Comparison of ENCODE assay signal across 8 cellular contexts in the genomic region with DNA sequence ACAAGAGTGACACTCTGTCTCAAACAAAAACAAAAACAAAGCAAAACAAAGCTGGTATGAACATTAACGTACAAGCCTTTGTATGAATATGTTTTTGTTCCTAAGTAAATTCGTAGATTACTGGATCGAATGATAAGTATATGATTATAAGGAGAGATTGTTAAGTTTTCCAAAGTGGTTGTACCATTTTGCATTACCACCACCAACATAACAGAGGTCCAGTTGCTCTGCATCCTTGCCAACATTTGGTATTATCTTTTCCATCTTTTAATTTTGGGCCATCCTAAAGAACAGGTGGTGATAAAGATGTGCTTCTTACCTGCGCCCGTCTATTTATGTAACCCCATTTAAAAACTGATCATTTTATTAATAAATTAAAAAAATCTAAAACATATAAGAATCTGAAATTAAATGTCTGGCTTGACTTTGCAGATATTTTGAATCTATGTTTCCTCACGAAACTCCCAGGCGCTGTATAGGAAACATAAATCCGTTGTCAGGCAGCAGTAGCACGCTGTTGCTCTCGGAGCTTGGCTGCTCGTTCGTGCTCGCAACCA. TPM values are rescaled to one million over a fixed set of nuclear protein-coding genes. Genes with fewer than 3 reads are reported as not detected.
DNase-seq lines count a peak whose midpoint lies in the region; ATAC-seq and TF ChIP-seq lines count a peak whose summit lies in the region.

No MANE protein-coding gene starts in this region.

- H3K79me2 ChIP-seq in Karpas-422 (ENCODE audit: low read length) (peaks cover 43% of the 10 kb centered on the region), neural cell (replicated peaks; ENCODE audit: insufficient read depth, low read length) (peaks cover 38% of the 10 kb centered on the region)

- no peaks in the 10 kb centered on the region for H3F3A ChIP-seq in neural cell (ENCODE audit: insufficient read depth, low read length, poor library complexity, severe bottlenecking)

- no peaks in the 10 kb centered on the region for H3K9me2 ChIP-seq in Karpas-422 (replicated peaks; ENCODE audit: insufficient read depth, low read length)
- H3K9me2 ChIP-seq in neural cell (ENCODE audit: insufficient read depth, low read length) = no peaks in the 10 kb centered on the region

- peak overlapping the region; percentile 89 for H3K4me3 Mint-ChIP-seq in CD8-positive, alpha-beta T cell
- peak overlapping the region; percentile 87 for H3K4me3 Mint-ChIP-seq in chondrocyte (ENCODE audit: unreplicated experiment)

- peaks cover 34% of the 10 kb centered on the region for H3K4me1 ChIP-seq in CD8-positive, alpha-beta T cell (ENCODE audit: insufficient read depth, low read length)
- peaks cover 36% of the 10 kb centered on the region for H3K4me1 ChIP-seq in Karpas-422 (ENCODE audit: low read length)

- TF ChIP-seq RAD21 in neural cell (conservative IDR thresholded peaks at IDR 0.05) = no peak

- H3K9ac ChIP-seq in Karpas-422 (ENCODE audit: low read length) = peak overlapping the region; percentile 50
- H3K9ac ChIP-seq in neural cell (ENCODE audit: low read length) = peak overlapping the region; percentile 51

- ATAC-seq in CD8-positive, alpha-beta T cell = no peak
- ATAC-seq in HG02973 (IDR thresholded peaks at IDR 0.05; ENCODE audit: unreplicated experiment) (no peak), HG02623 (IDR thresholded peaks at IDR 0.05; ENCODE audit: unreplicated experiment) (no peak)

- WGBS in lower leg skin, 2 donors = 23% methylated on average over 13 of the region's 13 CpGs

- peak overlapping the region; percentile 83 for H3K27ac ChIP-seq in CD8-positive, alpha-beta T cell (ENCODE audit: low read depth, low read length)
- H3K27ac ChIP-seq in Karpas-422 (ENCODE audit: low read length) (peak overlapping the region; percentile 44; the same call in 1 of the 2 replicates), neural cell (ENCODE audit: low read length) (peak overlapping the region; percentile 84)

- no peak for DNase-seq in CD8-positive, alpha-beta T cell
- DNase-seq in Karpas-422 (peak; percentile 44), chondrocyte (ENCODE audit: low spot score) (no peak), lower leg skin (ENCODE audit: low spot score in 2 of 2) (no peak), activated gamma-delta T cell (lab: John Stamatoyannopoulos, UW) (no peak)

- intact Hi-C loops in CD8-positive, alpha-beta T cell (cut with DNase I, micrococcal nuclease) = loop anchor here (1.0 to 5.0 kb wide), 5 partner anchors 135 to 1958 kb away; partner anchors contain the start of genes HNRNPK (in 2 of the 2), RMI1 (in 2 of the 2), AGTPBP1 (in 1 of the 2) and TUT7 (in 1 of the 2)
- intact Hi-C loops in lower leg skin (cut with DNase I; ENCODE audit: low total_unique reads) = no loop called here

- CTCF ChIA-PET in CD8-positive, alpha-beta T cell (lab: Charles Lee) = interaction anchor here (1.8 kb wide), 1 partner anchor 40 kb away, joined by 4 read pairs; no protein-coding TSS in a partner anchor

- peaks cover 5% of the 10 kb centered on the region for H3K36me3 Mint-ChIP-seq in CD8-positive, alpha-beta T cell
- H3K36me3 Mint-ChIP-seq in chondrocyte (ENCODE audit: low read depth) = peaks cover under 1% of the 10 kb centered on the region

- H3K9me3 ChIP-seq in CD8-positive, alpha-beta T cell (ENCODE audit: low read length) = no peaks in the 10 kb centered on the region
- H3K9me3 ChIP-seq in Karpas-422 (ENCODE audit: low read length) (no peaks in the 10 kb centered on the region), neural cell (ENCODE audit: low read length) (no peaks in the 10 kb centered on the region)

- H3K27me3 Mint-ChIP-seq in CD8-positive, alpha-beta T cell (ENCODE audit: low read depth) = no peaks in the 10 kb centered on the region
- no peaks in the 10 kb centered on the region for H3K27me3 Mint-ChIP-seq in chondrocyte (ENCODE audit: low read depth)

- no peaks in the 10 kb centered on the region for H3K36me3 ChIP-seq in CD8-positive, alpha-beta T cell (ENCODE audit: insufficient read depth, low read length)
- H3K36me3 ChIP-seq in Karpas-422 (ENCODE audit: insufficient read depth, low read length) = peaks cover 28% of the 10 kb centered on the region
- no peaks in the 10 kb centered on the region for H3K36me3 ChIP-seq in neural cell (ENCODE audit: insufficient read depth, low read length)

- H3K4me2 ChIP-seq in Karpas-422 (ENCODE audit: low read depth, low read length, poor library complexity, severe bottlenecking) (peak overlapping the region; percentile 68), neural cell (ENCODE audit: low read length) (peak overlapping the region; percentile 59)

- H4K20me1 ChIP-seq in Karpas-422 (ENCODE audit: insufficient read depth, low read depth, low read length) (no peaks in the 10 kb centered on the region; the same call in 1 of the 2 replicates), neural cell (ENCODE audit: insufficient read depth) (no peaks in the 10 kb centered on the region)

- H3K4me3 ChIP-seq in CD8-positive, alpha-beta T cell (ENCODE audit: low read depth, low read length) = no peak overlapping the region
- H3K4me3 ChIP-seq in Karpas-422 (ENCODE audit: low read length) = peak overlapping the region; percentile 51; the same call in 1 of the 2 replicates
- H3K4me3 ChIP-seq in neural cell (ENCODE audit: low read length) = peak overlapping the region; percentile 94
- H3K4me3 ChIP-seq in lower leg skin (ENCODE audit: low read depth, poor library complexity, severe bottlenecking) = no peak overlapping the region

- H2AFZ ChIP-seq in Karpas-422 (ENCODE audit: low read length) = no peak overlapping the region
- H2AFZ ChIP-seq in neural cell (ENCODE audit: low read depth, low read length) = peak overlapping the region; percentile 77

- TF ChIP-seq EP300 in neural cell (conservative IDR thresholded peaks at IDR 0.05; ENCODE audit: poor library complexity, severe bottlenecking) = no peak

- TF ChIP-seq CTCF in CD8-positive, alpha-beta T cell (IDR thresholded peaks at IDR 0.05) = no peak
- TF ChIP-seq CTCF in chondrocyte (IDR thresholded peaks at IDR 0.05) = no peak
- TF ChIP-seq CTCF in neural cell (IDR thresholded peaks at IDR 0.05; ENCODE audit: poor library complexity, severe bottlenecking) = no peak
- no peak for TF ChIP-seq CTCF in lower leg skin (IDR thresholded peaks at IDR 0.05)

- H3K27me3 ChIP-seq in CD8-positive, alpha-beta T cell (ENCODE audit: insufficient read depth, low read length) = no peaks in the 10 kb centered on the region
- H3K27me3 ChIP-seq in Karpas-422 (ENCODE audit: low read length) = no peaks in the 10 kb centered on the region
- H3K27me3 ChIP-seq in neural cell (ENCODE audit: insufficient read depth, low read depth, low read length) = no peaks in the 10 kb centered on the region

- peak overlapping the region; percentile 91 for H3K27ac Mint-ChIP-seq in CD8-positive, alpha-beta T cell
- H3K27ac Mint-ChIP-seq in chondrocyte (ENCODE audit: unreplicated experiment) = peak overlapping the region; percentile 97

- POLR2A ChIA-PET in CD8-positive, alpha-beta T cell (lab: Charles Lee) = interaction anchor here (0.7 to 1.0 kb wide), 2 partner anchors 213 to 342 kb away, joined by 3 read pairs; partner anchors contain the start of gene ISCA1

- no peaks in the 10 kb centered on the region for H3K9me3 Mint-ChIP-seq in CD8-positive, alpha-beta T cell
- peaks cover 2% of the 10 kb centered on the region for H3K9me3 Mint-ChIP-seq in chondrocyte (ENCODE audit: low read depth)

- H3K4me1 Mint-ChIP-seq in CD8-positive, alpha-beta T cell (ENCODE audit: low read depth) = peaks cover 12% of the 10 kb centered on the region
- H3K4me1 Mint-ChIP-seq in chondrocyte (ENCODE audit: low read depth) = peaks cover 6% of the 10 kb centered on the region

- TF ChIP-seq POLR2A in lower leg skin (IDR thresholded peaks at IDR 0.05) = no peak

TF ChIP-seq in neural cell, 6 proteins besides CTCF, POLR2A, EP300 and RAD21:
- TF ChIP-seq MXI1 (conservative IDR thresholded peaks at IDR 0.05; ENCODE audit: poor library complexity, severe bottlenecking) (no peak), POLR2AphosphoS5 (IDR thresholded peaks at IDR 0.05) (peak; percentile 88)
TF ChIP-seq in neural cell: peak in this region for 1.

RNA-seq across cellular contexts. Expression of gene NAA35, which starts 0.6 kb away (rescaled TPM):
- 10 to 100 TPM; 19.8 to 24.0 TPM for total RNA-seq in CD8-positive, alpha-beta T cell
- total RNA-seq in Karpas-422 (2014; rRNA removed; shearing (Covaris generic); ENCODE audit: low replicate concordance) = 21.9 and 35.6 TPM in 2 replicates
- total RNA-seq in chondrocyte = 18.6 to 21.5 TPM (median 20.7 TPM) in 3 replicates
- polyA plus RNA-seq in neural cell = 26.0 and 28.6 TPM in 2 replicates
- 72.1 and 79.1 TPM in 2 replicates for polyA minus RNA-seq in neural cell
- 10 to 100 TPM; 11.4 to 15.2 (median 12.3) TPM for total RNA-seq in lower leg skin

Comparison
In these comparisons a context has a peak if more than half of its experiments do, and no peak if none do; other contexts are left out.
1. H3K4me3 ChIP-seq: peak in Karpas-422 (single experiment) and neural cell (single experiment); none in CD8-positive, alpha-beta T cell (single experiment) and lower leg skin (single experiment).
2. Peak in every context shown above with its lines, with median percentiles within 50 percentile points of each other: H3K27ac ChIP-seq.